14 cellular contexts compared by ENCODE assay signal in the genomic region with DNA sequence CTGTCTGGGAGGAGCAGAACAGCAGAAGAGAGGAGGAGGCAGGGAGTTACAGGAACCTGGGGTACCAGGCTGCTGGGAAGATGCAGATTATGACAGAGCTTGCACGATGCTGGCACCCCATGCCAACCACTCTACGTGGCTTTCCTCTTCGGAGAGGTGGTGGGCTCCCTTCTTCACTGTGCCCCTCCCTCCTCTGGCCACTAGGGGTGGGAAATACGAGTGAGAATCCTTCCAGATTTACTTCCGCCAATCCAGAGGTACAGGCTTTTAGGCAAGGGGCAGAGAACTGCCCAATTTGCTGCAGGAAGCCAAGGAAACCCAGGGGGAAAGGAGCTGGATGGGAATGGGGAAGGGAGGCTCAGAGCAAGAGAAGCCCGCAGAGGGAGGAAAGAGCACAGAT. TPM values are rescaled to one million over a fixed set of nuclear protein-coding genes. Genes with fewer than 3 reads are reported as not detected.
DNase-seq lines count a peak whose midpoint lies in the region; ATAC-seq and TF ChIP-seq lines count a peak whose summit lies in the region.
"Had no signal": no experiment of that assay in that cellular context is flagged by ENCODE, and none has a peak within 500 bp of the region (broad histone marks: within the 10 kb centered on the region; RNA-seq: fewer than 3 reads in every experiment).

No MANE protein-coding gene starts in this region.

- H3K36me3 Mint-ChIP-seq in activated CD8-positive, alpha-beta T cell treated with anti-CD3 and anti-CD28 coated beads, Interleukin-2, amount 10 ng/mL, durations not matched to agents 7 days and 5 days (ENCODE audit: low read depth), result peaks cover 37% of the 10 kb centered on the region
- peaks cover under 1% of the 10 kb centered on the region for H3K36me3 Mint-ChIP-seq in glutamatergic neuron (ENCODE audit: unreplicated experiment)
- peaks cover 48% of the 10 kb centered on the region for H3K36me3 Mint-ChIP-seq in CD4-positive, alpha-beta T cell (ENCODE audit: low read depth)

- POLR2A ChIA-PET in activated CD8-positive, alpha-beta T cell treated with anti-CD3 and anti-CD28 coated beads, Interleukin-2, amount 10 ng/mL, durations not matched to agents 7 days and 5 days (lab: Charles Lee), result no interaction called here
- POLR2A ChIA-PET in CD4-positive, alpha-beta T cell (lab: Charles Lee), result no interaction called here

- no peaks in the 10 kb centered on the region for H3K9me3 Mint-ChIP-seq in activated CD8-positive, alpha-beta T cell treated with anti-CD3 and anti-CD28 coated beads, Interleukin-2, amount 10 ng/mL, durations not matched to agents 7 days and 5 days (ENCODE audit: insufficient read depth)
- peaks cover 7% of the 10 kb centered on the region for H3K9me3 Mint-ChIP-seq in glutamatergic neuron (ENCODE audit: unreplicated experiment)
- H3K9me3 Mint-ChIP-seq in CD4-positive, alpha-beta T cell, result no peaks in the 10 kb centered on the region

- CTCF ChIA-PET in activated CD8-positive, alpha-beta T cell treated with anti-CD3 and anti-CD28 coated beads, Interleukin-2, amount 10 ng/mL, durations not matched to agents 7 days and 5 days (lab: Charles Lee), result interaction anchor here (0.9 kb wide), 1 partner anchor 12 kb away, joined by 3 read pairs; no protein-coding TSS in a partner anchor
- CTCF ChIA-PET in CD4-positive, alpha-beta T cell (lab: Charles Lee), result no interaction called here

- H3K27me3 ChIP-seq in MG63, result no peaks in the 10 kb centered on the region
- no peaks in the 10 kb centered on the region for H3K27me3 ChIP-seq in CD4-positive, alpha-beta T cell (ENCODE audit: control insufficient read depth, insufficient read depth, low read length)
- H3K27me3 ChIP-seq: testis had no signal

- H3K4me3 Mint-ChIP-seq in activated CD8-positive, alpha-beta T cell treated with anti-CD3 and anti-CD28 coated beads, Interleukin-2, amount 10 ng/mL, durations not matched to agents 7 days and 5 days, result no peak overlapping the region
- H3K4me3 Mint-ChIP-seq in glutamatergic neuron (ENCODE audit: unreplicated experiment), result no peak overlapping the region
- no peak overlapping the region for H3K4me3 Mint-ChIP-seq in CD4-positive, alpha-beta T cell

- no peak overlapping the region for H3K4me3 ChIP-seq in MG63
- H3K4me3 ChIP-seq: testis had no signal

- intact Hi-C loops in CD4-positive, alpha-beta T cell (cut with DNase I, micrococcal nuclease), result no loop called here

- no peak for ATAC-seq in activated CD8-positive, alpha-beta T cell treated with anti-CD3 and anti-CD28 coated beads, Interleukin-2, amount 10 ng/mL, durations not matched to agents 7 days and 5 days
- no peak for ATAC-seq in CD4-positive, alpha-beta T cell (ENCODE audit: poor library complexity)

- peak overlapping the region; percentile 19 for H3K27ac Mint-ChIP-seq in activated CD8-positive, alpha-beta T cell treated with anti-CD3 and anti-CD28 coated beads, Interleukin-2, amount 10 ng/mL, durations not matched to agents 7 days and 5 days
- H3K27ac Mint-ChIP-seq in glutamatergic neuron (ENCODE audit: unreplicated experiment), result no peak overlapping the region
- H3K27ac Mint-ChIP-seq in CD4-positive, alpha-beta T cell, result no peak overlapping the region

- DNase-seq in activated CD8-positive, alpha-beta T cell treated with anti-CD3 and anti-CD28 coated beads, Interleukin-2, amount 10 ng/mL, durations not matched to agents 7 days and 5 days, result no peak
- no peak for DNase-seq in glutamatergic neuron
- no peak for DNase-seq in mucosa of gallbladder (ENCODE audit: low spot score)
- no peak for DNase-seq in HCEC 1CT
- DNase-seq in MG63, result no peak
- DNase-seq in CD4-positive, alpha-beta T cell, result no peak
- DNase-seq: activated CD8-positive, alpha-beta memory T cell treated with anti-CD3 and anti-CD28 coated beads, Interleukin-2, amount 50 U/mL, for 48 hours; cortex of kidney; KBM-7; NCI-H1694; testis had no signal

- TF ChIP-seq CTCF in 22Rv1 (IDR thresholded peaks at IDR 0.05), result 0 out of 2 replicates have a peak, but pooled peaks have one; percentile 9
- peak; percentile 26; the same call in 1 of the 2 replicates for TF ChIP-seq CTCF in GM12874 (IDR thresholded peaks at IDR 0.05; ENCODE audit: insufficient read depth, low read depth, low read length)
- peak; percentile 33 for TF ChIP-seq CTCF in glutamatergic neuron (IDR thresholded peaks at IDR 0.05; ENCODE audit: partially characterized antibody, unreplicated experiment)
- no peak for TF ChIP-seq CTCF in CD4-positive, alpha-beta T cell (IDR thresholded peaks at IDR 0.05)

- H3K4me1 Mint-ChIP-seq in activated CD8-positive, alpha-beta T cell treated with anti-CD3 and anti-CD28 coated beads, Interleukin-2, amount 10 ng/mL, durations not matched to agents 7 days and 5 days (ENCODE audit: low read depth), result peaks cover 7% of the 10 kb centered on the region
- H3K4me1 Mint-ChIP-seq in glutamatergic neuron (ENCODE audit: low read depth, unreplicated experiment), result no peaks in the 10 kb centered on the region
- H3K4me1 Mint-ChIP-seq in CD4-positive, alpha-beta T cell (ENCODE audit: low read depth), result peaks cover 3% of the 10 kb centered on the region

- peaks cover 24% of the 10 kb centered on the region for H3K36me3 ChIP-seq in MG63

- H3K27ac ChIP-seq in 22Rv1, result no peak overlapping the region
- H3K27ac ChIP-seq in CD4-positive, alpha-beta T cell (ENCODE audit: low read depth, low read length), result no peak overlapping the region
- H3K27ac ChIP-seq: testis, VCaP had no signal

- no peaks in the 10 kb centered on the region for H3K9me3 ChIP-seq in MG63
- H3K9me3 ChIP-seq in CD4-positive, alpha-beta T cell (ENCODE audit: control insufficient read depth, low read length), result no peaks in the 10 kb centered on the region
- H3K9me3 ChIP-seq: testis had no signal

- no peaks in the 10 kb centered on the region for H3K27me3 Mint-ChIP-seq in activated CD8-positive, alpha-beta T cell treated with anti-CD3 and anti-CD28 coated beads, Interleukin-2, amount 10 ng/mL, durations not matched to agents 7 days and 5 days (ENCODE audit: low read depth)
- H3K27me3 Mint-ChIP-seq in glutamatergic neuron (ENCODE audit: unreplicated experiment), result no peaks in the 10 kb centered on the region
- H3K27me3 Mint-ChIP-seq in CD4-positive, alpha-beta T cell, result no peaks in the 10 kb centered on the region

RNA-seq across cellular contexts. Expression of a gene that starts 12.3 kb away (rescaled TPM):
- 100 to 1,000 TPM; 133 to 135 TPM for total RNA-seq in activated CD8-positive, alpha-beta T cell treated with anti-CD3 and anti-CD28 coated beads, Interleukin-2, amount 10 ng/mL, durations not matched to agents 7 days and 5 days
- 193 TPM for total RNA-seq in glutamatergic neuron (ENCODE audit: unreplicated experiment)
- 201 TPM for total RNA-seq in mucosa of gallbladder
- 137 and 228 TPM in 2 replicates for total RNA-seq in MG63 (2014; rRNA removed; shearing (Covaris generic); ENCODE audit: low replicate concordance)
- 10 to 100 TPM; 76.5 to 81.4 TPM for total RNA-seq in CD4-positive, alpha-beta T cell

RNA-seq across cellular contexts. Expression of a gene that starts 14.0 kb away (rescaled TPM):
- total RNA-seq in activated CD8-positive, alpha-beta T cell treated with anti-CD3 and anti-CD28 coated beads, Interleukin-2, amount 10 ng/mL, durations not matched to agents 7 days and 5 days, result 10 to 100 TPM; 22.4 to 26.6 TPM
- 21.2 TPM for total RNA-seq in glutamatergic neuron (ENCODE audit: unreplicated experiment)
- total RNA-seq in mucosa of gallbladder, result 64.3 TPM
- 1.2 and 2.6 TPM in 2 replicates for total RNA-seq in MG63 (2014; rRNA removed; shearing (Covaris generic); ENCODE audit: low replicate concordance)
- 1 to 10 TPM; 5.2 to 6.6 TPM for total RNA-seq in CD4-positive, alpha-beta T cell

RNA-seq across cellular contexts. Expression of a gene that starts 22.9 kb away (rescaled TPM):
- 10 to 100 TPM; 30.8 to 31.6 TPM for total RNA-seq in activated CD8-positive, alpha-beta T cell treated with anti-CD3 and anti-CD28 coated beads, Interleukin-2, amount 10 ng/mL, durations not matched to agents 7 days and 5 days
- total RNA-seq in glutamatergic neuron (ENCODE audit: unreplicated experiment) (32.7 TPM), mucosa of gallbladder (33.4 TPM)
- 9.1 and 14.2 TPM in 2 replicates for total RNA-seq in MG63 (2014; rRNA removed; shearing (Covaris generic); ENCODE audit: low replicate concordance)
- 10 to 100 TPM; 76.4 to 84.3 TPM for total RNA-seq in CD4-positive, alpha-beta T cell

RNA-seq across cellular contexts. Expression of a gene that starts 26.1 kb away (rescaled TPM):
- 10 to 100 TPM; 58.6 to 65.0 TPM for total RNA-seq in activated CD8-positive, alpha-beta T cell treated with anti-CD3 and anti-CD28 coated beads, Interleukin-2, amount 10 ng/mL, durations not matched to agents 7 days and 5 days
- total RNA-seq in glutamatergic neuron (ENCODE audit: unreplicated experiment), result 85.1 TPM
- total RNA-seq in mucosa of gallbladder, result 82.6 TPM
- 54.2 and 91.6 TPM in 2 replicates for total RNA-seq in MG63 (2014; rRNA removed; shearing (Covaris generic); ENCODE audit: low replicate concordance)
- 100 to 1,000 TPM; 101 to 106 TPM for total RNA-seq in CD4-positive, alpha-beta T cell

RNA-seq across cellular contexts. Expression of a gene that starts 26.6 kb away (rescaled TPM):
- 1,000 to 10,000 TPM; 1,115 to 1,170 TPM for total RNA-seq in activated CD8-positive, alpha-beta T cell treated with anti-CD3 and anti-CD28 coated beads, Interleukin-2, amount 10 ng/mL, durations not matched to agents 7 days and 5 days
- total RNA-seq in glutamatergic neuron (ENCODE audit: unreplicated experiment) (673 TPM), mucosa of gallbladder (662 TPM)
- 1,989 and 2,700 TPM in 2 replicates for total RNA-seq in MG63 (2014; rRNA removed; shearing (Covaris generic); ENCODE audit: low replicate concordance)
- total RNA-seq in CD4-positive, alpha-beta T cell, result 1,000 to 10,000 TPM; 2,261 to 2,296 TPM
